1 cellular context compared by ENCODE assay signal in genomic region chr1:6360517-6360916, GRCh38.
TF ChIP-seq lines count a peak whose summit lies in the region.

No MANE protein-coding gene starts in this region.

TF ChIP-seq in GM12878, 131 proteins besides CTCF, POLR2A, EP300 and RAD21:
- TF ChIP-seq RELB (IDR thresholded peaks at IDR 0.05; ENCODE audit: low read depth) (no peak), MLLT1 (IDR thresholded peaks at IDR 0.05) (peak; percentile 43; the same call in 1 of the 2 replicates)
